In the genomic region with DNA sequence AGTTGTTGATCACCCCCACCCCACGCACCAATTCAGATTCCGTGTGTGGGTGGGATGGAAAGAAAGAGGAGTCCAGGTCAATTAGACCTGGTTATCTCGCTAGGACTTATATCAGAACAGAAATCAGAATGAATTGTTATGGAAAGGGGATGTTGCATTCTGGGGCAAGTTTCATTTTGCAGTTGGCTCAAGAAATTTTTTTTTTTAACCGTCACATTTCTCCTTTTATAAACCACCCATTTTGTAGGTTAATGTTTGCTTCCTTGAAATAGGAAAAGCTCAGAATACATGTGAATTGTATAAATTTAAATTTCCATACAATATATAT, we compare ENCODE assay signal across 9 cellular contexts. TPM values are rescaled to one million over a fixed set of nuclear protein-coding genes. Genes with fewer than 3 reads are reported as not detected.
DNase-seq lines count a peak whose midpoint lies in the region; ATAC-seq and TF ChIP-seq lines count a peak whose summit lies in the region.
"Had no signal": no experiment of that assay in that cellular context is flagged by ENCODE, and none has a peak within 500 bp of the region (broad histone marks: within the 10 kb centered on the region; RNA-seq: fewer than 3 reads in every experiment).

No MANE protein-coding gene starts in this region.

- H3K4me3 ChIP-seq in left ventricle myocardium inferior (peak overlapping the region; percentile 75), right cardiac atrium (ENCODE audit: low read length) (no peak overlapping the region), urinary bladder (ENCODE audit: low read depth, low read length) (peak overlapping the region; percentile 74)

- no peak overlapping the region for H3K27ac ChIP-seq in left ventricle myocardium inferior (replicated peaks)
- H3K27ac ChIP-seq in right cardiac atrium (ENCODE audit: low read length): no peak overlapping the region
- peak overlapping the region; percentile 14 for H3K27ac ChIP-seq in urinary bladder (ENCODE audit: low read depth)

- H3K4me3 Mint-ChIP-seq in mesothelial cell of epicardium: peak overlapping the region; percentile 63

- WGBS in right cardiac atrium: 64% methylated on average over 4 of the region's 4 CpGs
- WGBS in urinary bladder: 70% methylated on average over 4 of the region's 4 CpGs

- no peaks in the 10 kb centered on the region for H3K36me3 ChIP-seq in left ventricle myocardium inferior
- no peaks in the 10 kb centered on the region for H3K36me3 ChIP-seq in urinary bladder (ENCODE audit: insufficient read depth)

- peaks cover 40% of the 10 kb centered on the region for H3K4me1 ChIP-seq in left ventricle myocardium inferior
- H3K4me1 ChIP-seq in right cardiac atrium (ENCODE audit: control insufficient read depth, insufficient read depth, low read length): no peaks in the 10 kb centered on the region
- H3K4me1 ChIP-seq in urinary bladder (ENCODE audit: insufficient read depth): no peaks in the 10 kb centered on the region

- H3K9me3 ChIP-seq in left ventricle myocardium inferior (replicated peaks) (no peaks in the 10 kb centered on the region), right cardiac atrium (ENCODE audit: control insufficient read depth, low read length) (no peaks in the 10 kb centered on the region)

- H3K27ac Mint-ChIP-seq in mesothelial cell of epicardium: no peak overlapping the region

- no peaks in the 10 kb centered on the region for H3K9me3 Mint-ChIP-seq in mesothelial cell of epicardium

- DNase-seq in left ventricle myocardium inferior (no peak), right cardiac atrium (no peak), amniotic epithelial cell (ENCODE audit: low read depth) (peak; percentile 56), mesothelial cell of epicardium (ENCODE audit: low spot score in 2 of 2, unreplicated experiment in 2 of 2) (no peak)
- no peak for DNase-seq in activated CD4-positive, CD25-positive, alpha-beta regulatory T cell treated with anti-CD3 and anti-CD28 coated beads, Interleukin-2, amount 50 U/mL, for 72 hours
- DNase-seq: NCI-H1417 had no signal

- ATAC-seq in right cardiac atrium: no peak
- no peak for ATAC-seq in GM18867 (IDR thresholded peaks at IDR 0.05; ENCODE audit: unreplicated experiment)
- no peak for ATAC-seq in HG03108 (IDR thresholded peaks at IDR 0.05; ENCODE audit: unreplicated experiment)

- intact Hi-C loops in left ventricle myocardium inferior (cut with micrococcal nuclease) (no loop called here), right cardiac atrium (cut with DNase I) (loop anchor here in 1 of 4 donors (10.0 kb wide), 1 partner anchor 290 kb away; no protein-coding TSS in a partner anchor)

- H3K4me1 Mint-ChIP-seq in mesothelial cell of epicardium: peaks cover 34% of the 10 kb centered on the region

- no peaks in the 10 kb centered on the region for H3K36me3 Mint-ChIP-seq in mesothelial cell of epicardium

- H3K27me3 Mint-ChIP-seq in mesothelial cell of epicardium (ENCODE audit: low read depth): peaks cover 63% of the 10 kb centered on the region

- peaks cover 47% of the 10 kb centered on the region for H3K27me3 ChIP-seq in left ventricle myocardium inferior (ENCODE audit: low read depth)
- H3K27me3 ChIP-seq in right cardiac atrium (ENCODE audit: control insufficient read depth, insufficient read depth): no peaks in the 10 kb centered on the region

- TF ChIP-seq CTCF in left ventricle myocardium inferior (IDR thresholded peaks at IDR 0.05; ENCODE audit: borderline replicate concordance) (no peak), mesothelial cell of epicardium (IDR thresholded peaks at IDR 0.05; ENCODE audit: unreplicated experiment) (no peak)

RNA-seq across cellular contexts. Expression of gene SUPT3H, which starts 46.9 kb away (rescaled TPM):
- total RNA-seq in left ventricle myocardium inferior: 2.6 TPM
- 1 to 10 TPM; 3.8 to 4.5 (median 4.1) TPM for total RNA-seq in right cardiac atrium
- 3.1 TPM for polyA plus RNA-seq in right cardiac atrium
- 21.1 to 24.8 TPM (median 23.2 TPM) in 3 replicates for total RNA-seq in mesothelial cell of epicardium
- total RNA-seq in urinary bladder: 12.5 TPM
- polyA plus RNA-seq in urinary bladder: 9.4 TPM
